In genomic region chr16:70572050-70572925, GRCh38 we compare ENCODE assay signal across 10 cellular contexts. TPM values are rescaled to one million over a fixed set of nuclear protein-coding genes. Genes with fewer than 3 reads are reported as not detected.
A peak's percentile ranks its signal among the peaks of the same experiment; 100 is the strongest.
DNase-seq lines count a peak whose midpoint lies in the region; ATAC-seq, FAIRE-seq and TF ChIP-seq lines count a peak whose summit lies in the region.
"Had no signal": no experiment of that assay in that cellular context is flagged by ENCODE, and none has a peak within 500 bp of the region (broad histone marks: within the 10 kb centered on the region; RNA-seq: fewer than 3 reads in every experiment).

No MANE protein-coding gene starts in this region.

- no peaks in the 10 kb centered on the region for H3K27me3 Mint-ChIP-seq in activated B cell treated with CpG ODN at 0.5 μM for 24 hours
- H3K27me3 Mint-ChIP-seq in glutamatergic neuron (ENCODE audit: unreplicated experiment), result peaks cover 5% of the 10 kb centered on the region

- FAIRE-seq in GM12892 (lab: Jason Lieb, UNC) (no peak), D721Med (lab: Jason Lieb, UNC) (no peak)

- CTCF ChIA-PET in activated B cell treated with CpG ODN at 0.5 μM for 24 hours (lab: Charles Lee), result no interaction called here

- H3K4me3 Mint-ChIP-seq in activated B cell treated with CpG ODN at 0.5 μM for 24 hours (no peak overlapping the region), glutamatergic neuron (ENCODE audit: unreplicated experiment) (no peak overlapping the region)

- DNase-seq in GM12892 (ENCODE audit: insufficient read length), result no peak
- no peak for DNase-seq in activated B cell treated with CpG ODN at 0.5 μM for 24 hours
- DNase-seq in fibroblast of peridontal ligament (ENCODE audit: extremely low read depth), result peak; percentile 62
- DNase-seq in GM20000 (ENCODE audit: low spot score), result no peak
- DNase-seq in glutamatergic neuron, result no peak
- no peak for DNase-seq in NCI-H1930 (lab: John Stamatoyannopoulos, UW)
- no peak for DNase-seq in D721Med (ENCODE audit: insufficient read length, low spot score)
- DNase-seq: DND-41 had no signal

- no peaks in the 10 kb centered on the region for H3K27me3 ChIP-seq in skeletal muscle satellite cell (ENCODE audit: control insufficient read depth, insufficient read depth, low read length)

- no peaks in the 10 kb centered on the region for H3K9me3 Mint-ChIP-seq in activated B cell treated with CpG ODN at 0.5 μM for 24 hours
- H3K9me3 Mint-ChIP-seq in glutamatergic neuron (ENCODE audit: unreplicated experiment), result peaks cover 2% of the 10 kb centered on the region

- H3K4me1 Mint-ChIP-seq in activated B cell treated with CpG ODN at 0.5 μM for 24 hours, result peaks cover 4% of the 10 kb centered on the region
- no peaks in the 10 kb centered on the region for H3K4me1 Mint-ChIP-seq in glutamatergic neuron (ENCODE audit: low read depth, unreplicated experiment)

- H3K4me2 ChIP-seq in skeletal muscle satellite cell (ENCODE audit: low read length), result no peak overlapping the region

- ATAC-seq in activated B cell treated with CpG ODN at 0.5 μM for 24 hours (ENCODE audit: low read depth), result no peak

- intact Hi-C loops in activated B cell treated with CpG ODN at 0.5 μM for 24 hours (cut with micrococcal nuclease), result no loop called here

- peak overlapping the region; percentile 41 for H3K27ac Mint-ChIP-seq in activated B cell treated with CpG ODN at 0.5 μM for 24 hours
- H3K27ac Mint-ChIP-seq in glutamatergic neuron (ENCODE audit: unreplicated experiment), result no peak overlapping the region

- peak overlapping the region; percentile 73 for H3K9ac ChIP-seq in skeletal muscle satellite cell (ENCODE audit: low read depth, low read length)

- H3K36me3 ChIP-seq in skeletal muscle satellite cell (ENCODE audit: insufficient read depth, low read length), result peaks cover 73% of the 10 kb centered on the region

- H3K4me3 ChIP-seq in skeletal muscle satellite cell (ENCODE audit: low read length), result no peak overlapping the region
- H3K4me3 ChIP-seq: HAP-1 had no signal

- POLR2A ChIA-PET in activated B cell treated with CpG ODN at 0.5 μM for 24 hours (lab: Charles Lee), result no interaction called here

- peaks cover 78% of the 10 kb centered on the region for H3K36me3 Mint-ChIP-seq in activated B cell treated with CpG ODN at 0.5 μM for 24 hours (ENCODE audit: low read depth)
- H3K36me3 Mint-ChIP-seq in glutamatergic neuron (ENCODE audit: unreplicated experiment), result no peaks in the 10 kb centered on the region

- TF ChIP-seq POLR2A in GM12892 (IDR thresholded peaks at IDR 0.05; ENCODE audit: low read depth, low read length), result peak; percentile 17; the same call in 1 of the 2 replicates

- no peak for TF ChIP-seq CTCF in activated B cell treated with CpG ODN at 0.5 μM for 24 hours (IDR thresholded peaks at IDR 0.05)
- no peak for TF ChIP-seq CTCF in GM20000 (IDR thresholded peaks at IDR 0.05; ENCODE audit: extremely low read depth, missing control alignments)
- TF ChIP-seq CTCF in glutamatergic neuron (IDR thresholded peaks at IDR 0.05; ENCODE audit: partially characterized antibody, unreplicated experiment), result no peak
- TF ChIP-seq CTCF in D721Med (IDR thresholded peaks at IDR 0.05; ENCODE audit: insufficient read depth, missing control alignments), result no peak

- peaks cover 58% of the 10 kb centered on the region for H3K4me1 ChIP-seq in skeletal muscle satellite cell (ENCODE audit: control insufficient read depth, insufficient read depth, low read length)
- H3K4me1 ChIP-seq: HAP-1 had no signal

- H3K9me3 ChIP-seq in skeletal muscle satellite cell (replicated peaks; ENCODE audit: low read length), result no peaks in the 10 kb centered on the region
- H3K9me3 ChIP-seq: HAP-1 had no signal

RNA-seq across cellular contexts. Expression of gene SF3B3, which starts 48.7 kb away (rescaled TPM):
- 153 TPM for polyA plus RNA-seq in GM12892 (2012; ENCODE audit: missing spikeins)
- total RNA-seq in activated B cell treated with CpG ODN at 0.5 μM for 24 hours (444 and 463 TPM in 2 replicates), glutamatergic neuron (ENCODE audit: unreplicated experiment) (278 TPM)
- total RNA-seq in skeletal muscle satellite cell (2012; rRNA removed), result 133 and 140 TPM in 2 replicates

RNA-seq across cellular contexts. Expression of gene COG4, which starts 48.9 kb away (rescaled TPM):
- 29.7 TPM for polyA plus RNA-seq in GM12892 (2012; ENCODE audit: missing spikeins)
- total RNA-seq in activated B cell treated with CpG ODN at 0.5 μM for 24 hours (39.8 and 42.5 TPM in 2 replicates), glutamatergic neuron (ENCODE audit: unreplicated experiment) (70.8 TPM)
- total RNA-seq in skeletal muscle satellite cell (2012; rRNA removed), result 34.0 and 53.5 TPM in 2 replicates
